In genomic region chr1:169682077-169682476, GRCh38 we compare ENCODE assay signal across 12 cellular contexts.
DNase-seq lines count a peak whose midpoint lies in the region; ATAC-seq lines count a peak whose summit lies in the region.
"Had no signal": no experiment of that assay in that cellular context is flagged by ENCODE, and none has a peak within 500 bp of the region (broad histone marks: within the 10 kb centered on the region; RNA-seq: fewer than 3 reads in every experiment).

No MANE protein-coding gene starts in this region.

- peak overlapping the region; percentile 97 for H3K27ac Mint-ChIP-seq in stimulated activated naive CD8-positive, alpha-beta T cell treated with anti-CD3 and anti-CD28 coated beads, Interleukin-15, Interleukin-2, amounts not matched to agents 100 ng/mL and 50 ng/mL, for 24 hours
- peak overlapping the region; percentile 94 for H3K27ac Mint-ChIP-seq in activated naive CD8-positive, alpha-beta T cell treated with anti-CD3 and anti-CD28 coated beads, Interleukin-2, amount 50 U/mL, for 24 hours

- no peaks in the 10 kb centered on the region for H3K36me3 Mint-ChIP-seq in stimulated activated naive CD8-positive, alpha-beta T cell treated with anti-CD3 and anti-CD28 coated beads, Interleukin-15, Interleukin-2, amounts not matched to agents 100 ng/mL and 50 ng/mL, for 24 hours (ENCODE audit: low read depth)
- no peaks in the 10 kb centered on the region for H3K36me3 Mint-ChIP-seq in activated naive CD8-positive, alpha-beta T cell treated with anti-CD3 and anti-CD28 coated beads, Interleukin-2, amount 50 U/mL, for 24 hours (ENCODE audit: low read depth)

- peak overlapping the region; percentile 30 for H3K4me3 Mint-ChIP-seq in stimulated activated naive CD8-positive, alpha-beta T cell treated with anti-CD3 and anti-CD28 coated beads, Interleukin-15, Interleukin-2, amounts not matched to agents 100 ng/mL and 50 ng/mL, for 24 hours
- H3K4me3 Mint-ChIP-seq in activated naive CD8-positive, alpha-beta T cell treated with anti-CD3 and anti-CD28 coated beads, Interleukin-2, amount 50 U/mL, for 24 hours = peak overlapping the region; percentile 40

- H3K4me1 Mint-ChIP-seq in stimulated activated naive CD8-positive, alpha-beta T cell treated with anti-CD3 and anti-CD28 coated beads, Interleukin-15, Interleukin-2, amounts not matched to agents 100 ng/mL and 50 ng/mL, for 24 hours (ENCODE audit: low read depth) = peaks cover 51% of the 10 kb centered on the region
- H3K4me1 Mint-ChIP-seq in activated naive CD8-positive, alpha-beta T cell treated with anti-CD3 and anti-CD28 coated beads, Interleukin-2, amount 50 U/mL, for 24 hours = peaks cover 50% of the 10 kb centered on the region

- no peaks in the 10 kb centered on the region for H3K9me3 Mint-ChIP-seq in stimulated activated naive CD8-positive, alpha-beta T cell treated with anti-CD3 and anti-CD28 coated beads, Interleukin-15, Interleukin-2, amounts not matched to agents 100 ng/mL and 50 ng/mL, for 24 hours
- H3K9me3 Mint-ChIP-seq in activated naive CD8-positive, alpha-beta T cell treated with anti-CD3 and anti-CD28 coated beads, Interleukin-2, amount 50 U/mL, for 24 hours = no peaks in the 10 kb centered on the region

- no peak for DNase-seq in stimulated activated naive CD8-positive, alpha-beta T cell treated with anti-CD3 and anti-CD28 coated beads, Interleukin-15, Interleukin-2, amounts not matched to agents 100 U/mL and 50 U/mL, for 24 hours
- DNase-seq in activated naive CD8-positive, alpha-beta T cell treated with anti-CD3 and anti-CD28 coated beads, Interleukin-2, amount 50 U/mL, for 24 hours = no peak
- DNase-seq in DMS153 treated with DMSO at 0.1 percent for 48 hours (lab: John Stamatoyannopoulos, UW; ENCODE audit: unreplicated experiment) = no peak
- no peak for DNase-seq in T-helper 2 cell
- DNase-seq: activated CD8-positive, alpha-beta memory T cell treated with anti-CD3 and anti-CD28 coated beads, Interleukin-2, amount 50 U/mL, for 48 hours; C1 segment of cervical spinal cord; MG63; NCI-H2029; stimulated activated CD4-positive, alpha-beta T cell treated with anti-CD3 and anti-CD28 coated beads, Interleukin-12 subunit alpha, Interleukin-12 subunit beta, amount 100 ng/mL, for 4 hours had no signal

- no peak for ATAC-seq in stimulated activated naive CD8-positive, alpha-beta T cell treated with anti-CD3 and anti-CD28 coated beads, Interleukin-15, Interleukin-2, amounts not matched to agents 100 U/mL and 50 U/mL, for 24 hours
- peak; percentile 45 for ATAC-seq in HG03432 (IDR thresholded peaks at IDR 0.05; ENCODE audit: unreplicated experiment)
- ATAC-seq in activated naive CD8-positive, alpha-beta T cell treated with anti-CD3 and anti-CD28 coated beads, Interleukin-2, amount 50 U/mL, for 24 hours = no peak
- no peak for ATAC-seq in GM19395 (IDR thresholded peaks at IDR 0.05; ENCODE audit: unreplicated experiment)

- H3K27me3 Mint-ChIP-seq in stimulated activated naive CD8-positive, alpha-beta T cell treated with anti-CD3 and anti-CD28 coated beads, Interleukin-15, Interleukin-2, amounts not matched to agents 100 ng/mL and 50 ng/mL, for 24 hours = no peaks in the 10 kb centered on the region
- no peaks in the 10 kb centered on the region for H3K27me3 Mint-ChIP-seq in activated naive CD8-positive, alpha-beta T cell treated with anti-CD3 and anti-CD28 coated beads, Interleukin-2, amount 50 U/mL, for 24 hours
